8 cellular contexts compared by ENCODE assay signal in the genomic region with DNA sequence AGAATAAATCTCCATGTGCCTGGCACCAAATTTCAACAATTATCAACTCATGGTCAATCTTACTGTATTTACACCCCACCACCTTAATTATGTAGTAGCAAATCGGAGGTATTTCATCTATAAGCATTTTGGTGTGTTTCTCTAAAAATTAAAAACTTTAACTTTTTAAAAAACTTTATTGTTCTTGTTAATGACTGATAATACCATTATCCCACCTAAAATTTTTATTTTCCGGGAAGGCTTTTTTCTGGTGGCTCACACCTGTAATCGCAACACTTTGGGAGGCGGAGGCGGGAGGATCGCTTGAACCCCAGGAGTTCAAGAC. TPM values are rescaled to one million over a fixed set of nuclear protein-coding genes. Genes with fewer than 3 reads are reported as not detected.
DNase-seq lines count a peak whose midpoint lies in the region; ATAC-seq, FAIRE-seq and TF ChIP-seq lines count a peak whose summit lies in the region.

No MANE protein-coding gene starts in this region.

- no peaks in the 10 kb centered on the region for H3K9me3 Mint-ChIP-seq in activated CD4-positive, alpha-beta memory T cell treated with anti-CD3 and anti-CD28 coated beads, Interleukin-2, amount 10 ng/mL, durations not matched to agents 7 days and 5 days

- peaks cover 18% of the 10 kb centered on the region for H3K4me1 Mint-ChIP-seq in activated CD4-positive, alpha-beta memory T cell treated with anti-CD3 and anti-CD28 coated beads, Interleukin-2, amount 10 ng/mL, durations not matched to agents 7 days and 5 days

- TF ChIP-seq POLR2A in heart left ventricle (IDR thresholded peaks at IDR 0.05): no peak
- no peak for TF ChIP-seq POLR2A in uterus (IDR thresholded peaks at IDR 0.05)

- peaks cover 0 to 33% (median 27%) of the 10 kb centered on the region in 9 donors for H3K36me3 ChIP-seq in heart left ventricle
- H3K36me3 ChIP-seq in left lung: peaks cover 0 to 30% of the 10 kb centered on the region in 2 donors
- no peaks in the 10 kb centered on the region for H3K36me3 ChIP-seq in uterus

- CTCF ChIA-PET in activated CD4-positive, alpha-beta memory T cell treated with anti-CD3 and anti-CD28 coated beads, Interleukin-2, amount 10 ng/mL, durations not matched to agents 7 days and 5 days (lab: Charles Lee): interaction anchor here (2.2 kb wide), 1 partner anchor 26 kb away, joined by 8 read pairs; no protein-coding TSS in a partner anchor

- POLR2A ChIA-PET in activated CD4-positive, alpha-beta memory T cell treated with anti-CD3 and anti-CD28 coated beads, Interleukin-2, amount 10 ng/mL, durations not matched to agents 7 days and 5 days (lab: Charles Lee): interaction anchor here (1.4 to 2.7 kb wide), 3 partner anchors 24 to 274 kb away, joined by 3 to 26 read pairs (median 5); partner anchors contain the start of genes UBA2 and ZNF302

- intact Hi-C loops in heart left ventricle (cut with DNase I): loop anchor here in 1 of 10 donors (2.0 kb wide), 1 partner anchor 27 kb away; no protein-coding TSS in a partner anchor
- intact Hi-C loops in Right ventricle myocardium superior (cut with DNase I): no loop called here
- intact Hi-C loops in left lung (cut with DNase I): no loop called here
- intact Hi-C loops in uterus (cut with DNase I; ENCODE audit: low total_unique reads): no loop called here

- no peak for DNase-seq in heart left ventricle
- DNase-seq in Right ventricle myocardium superior: no peak
- no peak for DNase-seq in activated CD4-positive, alpha-beta memory T cell treated with anti-CD3 and anti-CD28 coated beads, Interleukin-2, amount 10 ng/mL, durations not matched to agents 7 days and 5 days
- no peak for DNase-seq in left lung
- no peak for DNase-seq in uterus
- DNase-seq in D721Med (ENCODE audit: insufficient read length, low spot score): no peak
- DNase-seq in SKM-1 treated with dmso at 0.1 percent for 144 hours (lab: John Stamatoyannopoulos, UW; ENCODE audit: unreplicated experiment): no peak
- no peak for DNase-seq in mesenteric fat pad (ENCODE audit: low spot score)

- H3K27ac ChIP-seq in heart left ventricle: peak overlapping the region in 9 of 12 donors; percentile 4 to 76 (median 56)
- peak overlapping the region in 1 of 2 donors; percentile 69 for H3K27ac ChIP-seq in left lung
- H3K27ac ChIP-seq in uterus: peak overlapping the region; percentile 39 to 67

- peak overlapping the region; percentile 88 for H3K4me3 Mint-ChIP-seq in activated CD4-positive, alpha-beta memory T cell treated with anti-CD3 and anti-CD28 coated beads, Interleukin-2, amount 10 ng/mL, durations not matched to agents 7 days and 5 days

- H3K9me3 ChIP-seq in heart left ventricle (no peaks in the 10 kb centered on the region), left lung (no peaks in the 10 kb centered on the region), uterus (no peaks in the 10 kb centered on the region)

- peaks cover 30% of the 10 kb centered on the region for H3K36me3 Mint-ChIP-seq in activated CD4-positive, alpha-beta memory T cell treated with anti-CD3 and anti-CD28 coated beads, Interleukin-2, amount 10 ng/mL, durations not matched to agents 7 days and 5 days (ENCODE audit: low read depth)

- peak overlapping the region; percentile 70 to 96 (median 89) for H3K4me3 ChIP-seq in heart left ventricle
- H3K4me3 ChIP-seq in left lung: peak overlapping the region; percentile 94 to 100
- H3K4me3 ChIP-seq in uterus: peak overlapping the region; percentile 61 to 85

- TF ChIP-seq CTCF in heart left ventricle (IDR thresholded peaks at IDR 0.05) (no peak), left lung (IDR thresholded peaks at IDR 0.05) (no peak), uterus (IDR thresholded peaks at IDR 0.05) (no peak), D721Med (IDR thresholded peaks at IDR 0.05; ENCODE audit: insufficient read depth, missing control alignments) (no peak)

- H3K27me3 ChIP-seq in heart left ventricle (no peaks in the 10 kb centered on the region), left lung (no peaks in the 10 kb centered on the region), uterus (no peaks in the 10 kb centered on the region)

- peak overlapping the region; percentile 70 for H3K27ac Mint-ChIP-seq in activated CD4-positive, alpha-beta memory T cell treated with anti-CD3 and anti-CD28 coated beads, Interleukin-2, amount 10 ng/mL, durations not matched to agents 7 days and 5 days

- no peak for FAIRE-seq in D721Med (lab: Jason Lieb, UNC)

- 37 to 39% (median 38%) methylated on average over 6 of the region's 6 CpGs for WGBS in heart left ventricle, 4 donors

- H3K4me1 ChIP-seq in heart left ventricle: peaks cover 0 to 11% (median 5%) of the 10 kb centered on the region in 12 donors
- H3K4me1 ChIP-seq in left lung: peaks cover 0 to 17% of the 10 kb centered on the region in 2 donors
- no peaks in the 10 kb centered on the region for H3K4me1 ChIP-seq in uterus

- no peaks in the 10 kb centered on the region for H3K27me3 Mint-ChIP-seq in activated CD4-positive, alpha-beta memory T cell treated with anti-CD3 and anti-CD28 coated beads, Interleukin-2, amount 10 ng/mL, durations not matched to agents 7 days and 5 days

- ATAC-seq in heart left ventricle (no peak), Right ventricle myocardium superior (ENCODE audit: poor library complexity) (no peak), left lung (no peak)

RNA-seq across cellular contexts. Expression of gene PDCD2L, which starts 0.5 kb away (rescaled TPM):
- 10 to 100 TPM in 4 of 9 donors, 1 to 10 TPM in 5; 6.2 to 16.7 (median 8.0) TPM for total RNA-seq in heart left ventricle
- 10 to 100 TPM in 1 of 2 donors, 1 to 10 TPM in 1; 8.0 to 14.9 TPM for polyA plus RNA-seq in heart left ventricle
- 10.4 TPM for total RNA-seq in Right ventricle myocardium superior
- total RNA-seq in activated CD4-positive, alpha-beta memory T cell treated with anti-CD3 and anti-CD28 coated beads, Interleukin-2, amount 10 ng/mL, durations not matched to agents 7 days and 5 days: 1 to 10 TPM; 8.0 to 9.7 TPM
- total RNA-seq in left lung: 10 to 100 TPM in 1 of 2 donors, 1 to 10 TPM in 1; 5.0 to 11.4 TPM
- 10 to 100 TPM; 11.1 to 24.8 (median 17.3) TPM for total RNA-seq in uterus
- 4.3 TPM for total RNA-seq in mesenteric fat pad

RNA-seq across cellular contexts. Expression of gene UBA2, which starts 24.4 kb away (rescaled TPM):
- total RNA-seq in heart left ventricle (10 to 100 TPM; 40.2 to 62.8 (median 44.3) TPM), Right ventricle myocardium superior (41.7 TPM), left lung (10 to 100 TPM; 61.1 to 69.1 TPM), uterus (100 to 1,000 TPM in 3 of 4 donors, 10 to 100 TPM in 1; 85.9 to 179 (median 123) TPM), mesenteric fat pad (115 TPM)
- 10 to 100 TPM; 32.5 to 62.2 TPM for polyA plus RNA-seq in heart left ventricle
- total RNA-seq in activated CD4-positive, alpha-beta memory T cell treated with anti-CD3 and anti-CD28 coated beads, Interleukin-2, amount 10 ng/mL, durations not matched to agents 7 days and 5 days: 100 to 1,000 TPM; 109 to 122 TPM

RNA-seq across cellular contexts. Expression of gene GPI, which starts 38.8 kb away (rescaled TPM):
- 100 to 1,000 TPM; 359 to 764 (median 549) TPM for total RNA-seq in heart left ventricle
- 100 to 1,000 TPM; 233 to 284 TPM for polyA plus RNA-seq in heart left ventricle
- total RNA-seq in Right ventricle myocardium superior: 500 TPM
- 100 to 1,000 TPM; 658 to 662 TPM for total RNA-seq in activated CD4-positive, alpha-beta memory T cell treated with anti-CD3 and anti-CD28 coated beads, Interleukin-2, amount 10 ng/mL, durations not matched to agents 7 days and 5 days
- total RNA-seq in left lung: 100 to 1,000 TPM; 189 to 248 TPM
- total RNA-seq in uterus: 100 to 1,000 TPM in 1 of 4 donors, 10 to 100 TPM in 3; 41.5 to 120 (median 95.2) TPM
- total RNA-seq in mesenteric fat pad: 426 TPM
